ENCODE assay signal across 8 cellular contexts in genomic region chr17:27601069-27601974, GRCh38. TPM values are rescaled to one million over a fixed set of nuclear protein-coding genes. Genes with fewer than 3 reads are reported as not detected.
A peak's percentile ranks its signal among the peaks of the same experiment; 100 is the strongest.
DNase-seq lines count a peak whose midpoint lies in the region; ATAC-seq, FAIRE-seq and TF ChIP-seq lines count a peak whose summit lies in the region.

No MANE protein-coding gene starts in this region.

- peaks cover 30% of the 10 kb centered on the region for H3K4me1 Mint-ChIP-seq in activated T-helper 1 cell treated with anti-CD3 and anti-CD28 coated beads, Interleukin-12 subunit alpha, Interleukin-12 subunit beta, Interleukin-2, Interleukin-4 antibody, amounts not matched to agents 30 ng/mL and 10 ng/mL and 1 ng/mL, durations not matched to agents 14 hours and 24 hours and 36 hours (ENCODE audit: low read depth)
- peaks cover 21% of the 10 kb centered on the region for H3K4me1 Mint-ChIP-seq in nephron progenitor cell
- peaks cover 27% of the 10 kb centered on the region for H3K4me1 Mint-ChIP-seq in stimulated activated naive CD8-positive, alpha-beta T cell treated with anti-CD3 and anti-CD28 coated beads, Interleukin-15, amount 100 ng/mL, for 72 hours

- no peaks in the 10 kb centered on the region for H3K27me3 Mint-ChIP-seq in activated T-helper 1 cell treated with anti-CD3 and anti-CD28 coated beads, Interleukin-12 subunit alpha, Interleukin-12 subunit beta, Interleukin-2, Interleukin-4 antibody, amounts not matched to agents 30 ng/mL and 10 ng/mL and 1 ng/mL, durations not matched to agents 14 hours and 24 hours and 36 hours (ENCODE audit: insufficient read depth)
- no peaks in the 10 kb centered on the region for H3K27me3 Mint-ChIP-seq in nephron progenitor cell (ENCODE audit: low read depth, poor library complexity)
- H3K27me3 Mint-ChIP-seq in stimulated activated naive CD8-positive, alpha-beta T cell treated with anti-CD3 and anti-CD28 coated beads, Interleukin-15, amount 100 ng/mL, for 72 hours = no peaks in the 10 kb centered on the region

- no peaks in the 10 kb centered on the region for H3K9me3 Mint-ChIP-seq in activated T-helper 1 cell treated with anti-CD3 and anti-CD28 coated beads, Interleukin-12 subunit alpha, Interleukin-12 subunit beta, Interleukin-2, Interleukin-4 antibody, amounts not matched to agents 30 ng/mL and 10 ng/mL and 1 ng/mL, durations not matched to agents 14 hours and 24 hours and 36 hours
- H3K9me3 Mint-ChIP-seq in nephron progenitor cell = no peaks in the 10 kb centered on the region
- H3K9me3 Mint-ChIP-seq in stimulated activated naive CD8-positive, alpha-beta T cell treated with anti-CD3 and anti-CD28 coated beads, Interleukin-15, amount 100 ng/mL, for 72 hours = no peaks in the 10 kb centered on the region

- peak; percentile 41 for ATAC-seq in stimulated activated naive CD8-positive, alpha-beta T cell treated with anti-CD3 and anti-CD28 coated beads, Interleukin-15, amount 100 ng/mL, for 72 hours
- no peak for ATAC-seq in HG02642 (IDR thresholded peaks at IDR 0.05; ENCODE audit: poor library complexity, unreplicated experiment)

- no peak for FAIRE-seq in D721Med (lab: Jason Lieb, UNC)

- intact Hi-C loops in activated T-helper 1 cell treated with anti-CD3 and anti-CD28 coated beads, Interleukin-12 subunit alpha, Interleukin-12 subunit beta, Interleukin-2, Interleukin-4 antibody, amounts not matched to agents 30 ng/mL and 10 ng/mL and 1 ng/mL, durations not matched to agents 14 hours and 24 hours and 36 hours (cut with micrococcal nuclease) = loop anchor here (1.0 to 5.0 kb wide), 7 partner anchors 33 to 365 kb away; partner anchors contain the start of gene WSB1

- no peak overlapping the region for H3K4me3 Mint-ChIP-seq in activated T-helper 1 cell treated with anti-CD3 and anti-CD28 coated beads, Interleukin-12 subunit alpha, Interleukin-12 subunit beta, Interleukin-2, Interleukin-4 antibody, amounts not matched to agents 30 ng/mL and 10 ng/mL and 1 ng/mL, durations not matched to agents 14 hours and 24 hours and 36 hours
- no peak overlapping the region for H3K4me3 Mint-ChIP-seq in nephron progenitor cell
- no peak overlapping the region for H3K4me3 Mint-ChIP-seq in stimulated activated naive CD8-positive, alpha-beta T cell treated with anti-CD3 and anti-CD28 coated beads, Interleukin-15, amount 100 ng/mL, for 72 hours

- H3K27ac Mint-ChIP-seq in activated T-helper 1 cell treated with anti-CD3 and anti-CD28 coated beads, Interleukin-12 subunit alpha, Interleukin-12 subunit beta, Interleukin-2, Interleukin-4 antibody, amounts not matched to agents 30 ng/mL and 10 ng/mL and 1 ng/mL, durations not matched to agents 14 hours and 24 hours and 36 hours = no peak overlapping the region
- no peak overlapping the region for H3K27ac Mint-ChIP-seq in nephron progenitor cell
- peak overlapping the region in 1 of 2 donors; percentile 78 for H3K27ac Mint-ChIP-seq in stimulated activated naive CD8-positive, alpha-beta T cell treated with anti-CD3 and anti-CD28 coated beads, Interleukin-15, amount 100 ng/mL, for 72 hours

- TF ChIP-seq CTCF in D721Med (IDR thresholded peaks at IDR 0.05; ENCODE audit: insufficient read depth, missing control alignments) = peak; percentile 99
- TF ChIP-seq CTCF in nephron progenitor cell (IDR thresholded peaks at IDR 0.05) = peak; percentile 96

- peaks cover 34% of the 10 kb centered on the region for H3K36me3 Mint-ChIP-seq in activated T-helper 1 cell treated with anti-CD3 and anti-CD28 coated beads, Interleukin-12 subunit alpha, Interleukin-12 subunit beta, Interleukin-2, Interleukin-4 antibody, amounts not matched to agents 30 ng/mL and 10 ng/mL and 1 ng/mL, durations not matched to agents 14 hours and 24 hours and 36 hours (ENCODE audit: low read depth)
- peaks cover 16% of the 10 kb centered on the region for H3K36me3 Mint-ChIP-seq in nephron progenitor cell (ENCODE audit: low read depth)

- DNase-seq in D721Med (ENCODE audit: insufficient read length, low spot score) (peak; percentile 49), RPMI8226 (peak; percentile 73), fibroblast of peridontal ligament (ENCODE audit: extremely low read depth) (peak; percentile 84), nephron progenitor cell (peak; percentile 93)
- peak; percentile 78 for DNase-seq in Jurkat, Clone E6-1 (ENCODE audit: low read depth, low spot score)
- peak; percentile 68 for DNase-seq in activated T-helper 1 cell treated with anti-CD3 and anti-CD28 coated beads, Interleukin-12 subunit alpha, Interleukin-12 subunit beta, Interleukin-2, Interleukin-4 antibody, amounts not matched to agents 30 ng/mL and 10 ng/mL and 1 ng/mL, durations not matched to agents 14 hours and 24 hours and 36 hours (ENCODE audit: low spot score)
- DNase-seq in stimulated activated naive CD8-positive, alpha-beta T cell treated with anti-CD3 and anti-CD28 coated beads, Interleukin-15, amount 100 ng/mL, for 72 hours = peak; percentile 74 to 80

- H3K4me3 ChIP-seq in Jurkat, Clone E6-1 (ENCODE audit: low read length) = no peak overlapping the region

RNA-seq across cellular contexts. Expression of gene LGALS9, which starts 29.7 kb away (rescaled TPM):
- polyA plus RNA-seq in Jurkat, Clone E6-1 (2012; ENCODE audit: insufficient read depth, insufficient read length) = 22.1 TPM
- 38.4 and 39.7 TPM in 2 replicates for total RNA-seq in activated T-helper 1 cell treated with anti-CD3 and anti-CD28 coated beads, Interleukin-12 subunit alpha, Interleukin-12 subunit beta, Interleukin-2, Interleukin-4 antibody, amounts not matched to agents 30 ng/mL and 10 ng/mL and 1 ng/mL, durations not matched to agents 14 hours and 24 hours and 36 hours
